Comparison of ENCODE assay signal across 8 cellular contexts in the genomic region with DNA sequence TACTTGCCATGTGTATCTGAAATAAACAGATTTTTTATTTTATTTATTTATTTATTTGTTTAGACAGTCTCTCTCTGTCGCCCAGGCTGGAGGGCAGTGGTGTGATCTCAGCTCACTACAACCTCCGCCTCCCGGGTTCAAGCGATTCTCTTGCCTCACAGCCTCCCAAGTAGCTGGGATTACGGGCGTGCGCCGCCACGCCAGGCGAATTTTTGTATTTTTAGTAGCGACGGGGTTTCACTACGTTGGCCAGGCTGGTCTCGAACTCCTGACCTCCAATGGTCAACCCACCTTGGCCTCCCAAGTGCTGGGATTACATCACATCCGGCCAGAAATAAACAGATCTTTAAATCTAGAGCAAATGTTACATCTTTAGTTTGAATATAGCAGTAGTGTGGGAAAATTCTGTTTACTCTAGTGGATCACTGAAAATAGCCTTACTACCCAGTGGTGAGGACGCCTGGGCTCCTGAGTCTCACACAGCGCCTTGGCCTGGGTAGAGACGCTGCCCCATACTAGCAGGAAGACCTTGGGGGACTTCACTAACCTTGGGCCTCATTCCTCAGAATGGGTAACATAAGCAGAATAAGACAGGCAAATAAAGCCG. TPM values are rescaled to one million over a fixed set of nuclear protein-coding genes. Genes with fewer than 3 reads are reported as not detected.
DNase-seq lines count a peak whose midpoint lies in the region; ATAC-seq and TF ChIP-seq lines count a peak whose summit lies in the region.

No MANE protein-coding gene starts in this region.

- CTCF ChIA-PET in Calu3 (lab: Charles Lee) = interaction anchor here (0.5 kb wide), 1 partner anchor 222 kb away, joined by 5 read pairs; no protein-coding TSS in a partner anchor

- ATAC-seq in activated naive CD4-positive, alpha-beta T cell treated with anti-CD3 and anti-CD28 coated beads, Interleukin-2, amount 50 U/mL, for 72 hours = no peak
- ATAC-seq in GM21390 (IDR thresholded peaks at IDR 0.05; ENCODE audit: unreplicated experiment) (no peak), GM19395 (IDR thresholded peaks at IDR 0.05; ENCODE audit: unreplicated experiment) (no peak), HG03139 (IDR thresholded peaks at IDR 0.05; ENCODE audit: unreplicated experiment) (no peak)

- peaks cover 26% of the 10 kb centered on the region for H4K20me1 ChIP-seq in KMS-11 (ENCODE audit: insufficient read depth)

- H3K27me3 ChIP-seq in KMS-11 (ENCODE audit: insufficient read depth, low read depth) = no peaks in the 10 kb centered on the region
- H3K27me3 ChIP-seq in iPS-15b (ENCODE audit: control insufficient read depth, insufficient read depth, low read length) = no peaks in the 10 kb centered on the region

- H3K9ac ChIP-seq in KMS-11 (peak overlapping the region; percentile 99), iPS-15b (ENCODE audit: low read depth, low read length) (peak overlapping the region; percentile 70)

- peak overlapping the region; percentile 83 for H3K4me3 Mint-ChIP-seq in Calu3 (ENCODE audit: low read depth, unreplicated experiment)

- H3K4me2 ChIP-seq in KMS-11 = peak overlapping the region; percentile 94

- peak overlapping the region; percentile 62; the same call in 1 of the 2 replicates for H2AFZ ChIP-seq in KMS-11 (ENCODE audit: low read depth)

- peak overlapping the region; percentile 100 for H3K27ac ChIP-seq in KMS-11

- H3K36me3 ChIP-seq in KMS-11 (ENCODE audit: insufficient read depth) (peaks cover 26% of the 10 kb centered on the region; the same call in 1 of the 2 replicates), iPS-15b (ENCODE audit: control insufficient read depth, insufficient read depth, low read length) (peaks cover 25% of the 10 kb centered on the region)

- peak; percentile 13 for DNase-seq in Calu3
- DNase-seq in activated naive CD4-positive, alpha-beta T cell treated with anti-CD3 and anti-CD28 coated beads, Interleukin-2, amount 50 U/mL, for 72 hours (ENCODE audit: low spot score in 2 of 2) = no peak
- DNase-seq in stimulated activated CD8-positive, alpha-beta memory T cell treated with anti-CD3 and anti-CD28 coated beads, Interleukin-4, amount 100 ng/mL, for 48 hours = peak; percentile 41

- H3K9me3 ChIP-seq in iPS-15b (ENCODE audit: control insufficient read depth, insufficient read depth, low read length) = no peaks in the 10 kb centered on the region

- H3K79me2 ChIP-seq in KMS-11 (ENCODE audit: insufficient read depth, low read depth) = peaks cover 87% of the 10 kb centered on the region

- peak overlapping the region; percentile 93 for H3K27ac Mint-ChIP-seq in Calu3 (ENCODE audit: unreplicated experiment)
- H3K27ac Mint-ChIP-seq in activated naive CD4-positive, alpha-beta T cell treated with anti-CD3 and anti-CD28 coated beads, Interleukin-2, amount 50 U/mL, for 72 hours = peak overlapping the region; percentile 97 to 99

- H3K4me1 Mint-ChIP-seq in Calu3 (ENCODE audit: low read depth, unreplicated experiment) = peaks cover 10% of the 10 kb centered on the region

- TSS peak; percentile 74 for BruUV-seq in Calu3 (replicated peaks; lab: Mats Ljungman, UMichigan)

- peaks cover 81% of the 10 kb centered on the region for H3K36me3 Mint-ChIP-seq in Calu3 (ENCODE audit: insufficient read depth, unreplicated experiment)
- H3K36me3 Mint-ChIP-seq in activated naive CD4-positive, alpha-beta T cell treated with anti-CD3 and anti-CD28 coated beads, Interleukin-2, amount 50 U/mL, for 72 hours = peaks cover 50 to 71% of the 10 kb centered on the region in 2 donors

- H3K9me3 Mint-ChIP-seq in Calu3 (ENCODE audit: low read depth, unreplicated experiment) = peaks cover 4% of the 10 kb centered on the region
- peaks cover 0 to 6% of the 10 kb centered on the region in 2 donors for H3K9me3 Mint-ChIP-seq in activated naive CD4-positive, alpha-beta T cell treated with anti-CD3 and anti-CD28 coated beads, Interleukin-2, amount 50 U/mL, for 72 hours

- intact Hi-C loops in Calu3 (cut with micrococcal nuclease; ENCODE audit: unreplicated experiment) = no loop called here

- no peaks in the 10 kb centered on the region for H3K27me3 Mint-ChIP-seq in Calu3 (ENCODE audit: unreplicated experiment)

- H3K4me3 ChIP-seq in KMS-11 (IDR thresholded peaks at IDR 0.05; ENCODE audit: insufficient read depth, low read depth, low read length) (no peak overlapping the region), iPS-15b (ENCODE audit: low read depth, low read length) (peak overlapping the region; percentile 98)

- H3K4me1 ChIP-seq in KMS-11 (ENCODE audit: low read depth, poor library complexity, severe bottlenecking) = peaks cover 41% of the 10 kb centered on the region
- H3K4me1 ChIP-seq in iPS-15b (ENCODE audit: control insufficient read depth, insufficient read depth, low read length) = peaks cover 8% of the 10 kb centered on the region

- TF ChIP-seq CTCF in Calu3 (IDR thresholded peaks at IDR 0.05; ENCODE audit: unreplicated experiment) (no peak), KMS-11 (conservative IDR thresholded peaks at IDR 0.05; ENCODE audit: low read depth, low read length) (no peak)

RNA-seq across cellular contexts. Expression of a gene that starts 0.7 kb away (rescaled TPM):
- total RNA-seq in Calu3 (2022) = 102 TPM in 2 replicates
- total RNA-seq in activated naive CD4-positive, alpha-beta T cell treated with anti-CD3 and anti-CD28 coated beads, Interleukin-2, amount 50 U/mL, for 72 hours = 100 to 1,000 TPM; 161 to 187 TPM

RNA-seq across cellular contexts. Expression of a gene that starts 1.6 kb away (rescaled TPM):
- 188 and 191 TPM in 2 replicates for total RNA-seq in Calu3 (2022)
- total RNA-seq in activated naive CD4-positive, alpha-beta T cell treated with anti-CD3 and anti-CD28 coated beads, Interleukin-2, amount 50 U/mL, for 72 hours = 100 to 1,000 TPM; 271 to 344 TPM

RNA-seq across cellular contexts. Expression of a gene that starts 47.3 kb away (rescaled TPM):
- total RNA-seq in Calu3 (2022) = 13.8 and 18.2 TPM in 2 replicates
- 10 to 100 TPM; 39.1 to 56.1 TPM for total RNA-seq in activated naive CD4-positive, alpha-beta T cell treated with anti-CD3 and anti-CD28 coated beads, Interleukin-2, amount 50 U/mL, for 72 hours

RNA-seq across cellular contexts. Expression of a gene that starts 49.7 kb away (rescaled TPM):
- 1.2 and 2.0 TPM in 2 replicates for total RNA-seq in Calu3 (2022)
- under 1 TPM; 0.49 to 0.91 TPM for total RNA-seq in activated naive CD4-positive, alpha-beta T cell treated with anti-CD3 and anti-CD28 coated beads, Interleukin-2, amount 50 U/mL, for 72 hours

Comparison
In these comparisons a context has a peak if more than half of its experiments do, and no peak if none do; other contexts are left out.
1. DNase-seq: peak in Calu3 (single experiment) and stimulated activated CD8-positive, alpha-beta memory T cell treated with anti-CD3 and anti-CD28 coated beads, Interleukin-4, amount 100 ng/mL, for 48 hours (single experiment); none in activated naive CD4-positive, alpha-beta T cell treated with anti-CD3 and anti-CD28 coated beads, Interleukin-2, amount 50 U/mL, for 72 hours (0 of 2).